Comparison of ENCODE assay signal across 8 cellular contexts in the genomic region with DNA sequence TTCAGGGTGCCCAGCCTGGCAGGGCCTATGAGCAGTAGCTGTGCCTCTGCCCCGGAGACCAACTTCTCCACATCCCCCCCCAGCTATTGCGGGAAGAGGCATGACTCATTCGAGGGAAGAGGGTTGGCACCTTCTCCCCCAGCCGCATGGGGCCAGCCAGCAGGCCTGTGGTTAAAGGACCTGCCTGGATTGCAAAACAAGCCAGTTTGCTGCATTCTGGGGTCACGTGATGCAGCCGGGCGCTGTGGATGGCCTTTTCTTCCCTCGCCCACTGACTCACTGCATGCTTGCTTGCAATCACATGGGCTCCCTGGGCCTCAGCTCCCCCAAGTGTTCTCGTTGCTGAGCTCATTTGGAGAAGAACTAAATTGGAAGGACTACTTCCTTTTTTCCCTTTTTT.
DNase-seq lines count a peak whose midpoint lies in the region; ATAC-seq and TF ChIP-seq lines count a peak whose summit lies in the region.

No MANE protein-coding gene starts in this region.

- intact Hi-C loops in Right ventricle myocardium superior (cut with DNase I), result no loop called here

- H3K36me3 Mint-ChIP-seq in WTC11, result no peaks in the 10 kb centered on the region

- no peaks in the 10 kb centered on the region for H3K27me3 Mint-ChIP-seq in WTC11 (ENCODE audit: low read depth)

- no peak overlapping the region for H3K4me3 Mint-ChIP-seq in WTC11

- peaks cover 21% of the 10 kb centered on the region for H3K4me1 Mint-ChIP-seq in WTC11

- no peak overlapping the region for H3K27ac Mint-ChIP-seq in WTC11

- POLR2A ChIA-PET in WTC11 (lab: Charles Lee), result no interaction called here

- DNase-seq in stimulated activated CD4-positive, alpha-beta T cell treated with anti-CD3 and anti-CD28 coated beads, Interleukin-1b, Interleukin-23, amount 100 ng/mL, for 48 hours, result peak; percentile 27
- DNase-seq in stimulated activated CD4-positive, alpha-beta T cell treated with anti-CD3 and anti-CD28 coated beads, Interleukin-12 subunit alpha, Interleukin-12 subunit beta, amount 100 ng/mL, for 4 hours, result no peak
- no peak for DNase-seq in WTC11 (ENCODE audit: low spot score)
- DNase-seq in Right ventricle myocardium superior, result peak; percentile 93
- peak; percentile 94 for DNase-seq in renal cortical epithelial cell (ENCODE audit: low read depth)
- DNase-seq in DMS153 (lab: John Stamatoyannopoulos, UW), result no peak
- no peak for DNase-seq in activated effector memory CD4-positive, alpha-beta T cell treated with Interleukin-2 at 50 U/mL for 16 hours
- DNase-seq in COLO668 (lab: John Stamatoyannopoulos, UW; ENCODE audit: unreplicated experiment), result no peak

- CTCF ChIA-PET in WTC11 (lab: Charles Lee), result no interaction called here

- ATAC-seq in WTC11, result no peak
- peak; percentile 84 for ATAC-seq in Right ventricle myocardium superior (ENCODE audit: poor library complexity)

- H3K9me3 Mint-ChIP-seq in WTC11, result no peaks in the 10 kb centered on the region

- TF ChIP-seq CTCF in WTC11 (IDR thresholded peaks at IDR 0.05), result no peak

TF ChIP-seq in WTC11, 78 proteins besides CTCF, POLR2A, EP300 and RAD21:
- TF ChIP-seq USF2 (CRISPR knock-in tag; IDR thresholded peaks at IDR 0.05) (peak; percentile 72), USF1 (CRISPR knock-in tag; IDR thresholded peaks at IDR 0.05) (peak; percentile 55; the same call in 1 of the 2 replicates), ZNF671 (CRISPR knock-in tag; IDR thresholded peaks at IDR 0.05) (no peak)

Comparison
In these comparisons a context has a peak if more than half of its experiments do, and no peak if none do; other contexts are left out.
1. DNase-seq: peak in stimulated activated CD4-positive, alpha-beta T cell treated with anti-CD3 and anti-CD28 coated beads, Interleukin-1b, Interleukin-23, amount 100 ng/mL, for 48 hours (single experiment), Right ventricle myocardium superior (single experiment) and renal cortical epithelial cell (single experiment); none in stimulated activated CD4-positive, alpha-beta T cell treated with anti-CD3 and anti-CD28 coated beads, Interleukin-12 subunit alpha, Interleukin-12 subunit beta, amount 100 ng/mL, for 4 hours (single experiment), WTC11 (single experiment), DMS153 (single experiment), activated effector memory CD4-positive, alpha-beta T cell treated with Interleukin-2 at 50 U/mL for 16 hours (single experiment) and COLO668 (single experiment).